11 cellular contexts compared by ENCODE assay signal in genomic region chr9:109639666-109640231, GRCh38.
DNase-seq lines count a peak whose midpoint lies in the region; ATAC-seq, FAIRE-seq and TF ChIP-seq lines count a peak whose summit lies in the region.
"Had no signal": no experiment of that assay in that cellular context is flagged by ENCODE, and none has a peak within 500 bp of the region (broad histone marks: within the 10 kb centered on the region; RNA-seq: fewer than 3 reads in every experiment).

No MANE protein-coding gene starts in this region.

- peaks cover 0 to 8% of the 10 kb centered on the region in 2 donors for H3K4me1 ChIP-seq in breast epithelium
- H3K4me1 ChIP-seq in thoracic aorta (ENCODE audit: control insufficient read depth in 1 of 2, low read depth in 2 of 2), result peaks cover 2 to 16% of the 10 kb centered on the region in 2 donors

- H3K27me3 ChIP-seq in breast epithelium (peaks cover 0 to 39% of the 10 kb centered on the region in 2 donors), layer of hippocampus (ENCODE audit: control insufficient read depth, insufficient read depth, low read length) (peaks cover 4% of the 10 kb centered on the region), thoracic aorta (replicated peaks; ENCODE audit: insufficient read depth) (no peaks in the 10 kb centered on the region)

- no peaks in the 10 kb centered on the region for H3K36me3 ChIP-seq in breast epithelium
- no peaks in the 10 kb centered on the region for H3K36me3 ChIP-seq in thoracic aorta

- H3K4me3 ChIP-seq in breast epithelium, result peak overlapping the region; percentile 41 to 58 (median 48)
- peak overlapping the region; percentile 87 for H3K4me3 ChIP-seq in thoracic aorta

- H3K9me3 ChIP-seq in breast epithelium (no peaks in the 10 kb centered on the region), thoracic aorta (no peaks in the 10 kb centered on the region)

- DNase-seq in NCI-H748 (lab: John Stamatoyannopoulos, UW; ENCODE audit: unreplicated experiment) (peak; percentile 55), NCI-H748 treated with DMSO at 0.1 percent for 48 hours (lab: John Stamatoyannopoulos, UW) (no peak), breast epithelium (ENCODE audit: low spot score in 2 of 2) (no peak), thoracic aorta (ENCODE audit: low spot score) (no peak), urothelium cell line (ENCODE audit: low spot score) (no peak), cerebellar cortex (ENCODE audit: low spot score) (no peak)
- DNase-seq: effector CD8-positive, alpha-beta T cell; stimulated activated CD4-positive, alpha-beta T cell treated with anti-CD3 and anti-CD28 coated beads, Interleukin-4, amount 100 ng/mL, for 24 hours had no signal

- ATAC-seq in thoracic aorta (ENCODE audit: insufficient number of reproducible peaks, low FRiP score, low read depth), result no peak
- ATAC-seq in HG02798 (IDR thresholded peaks at IDR 0.05; ENCODE audit: poor library complexity, unreplicated experiment), result no peak

- H3K27ac ChIP-seq in breast epithelium, result no peak overlapping the region
- H3K27ac ChIP-seq in layer of hippocampus (ENCODE audit: low read depth, low read length), result peak overlapping the region; percentile 89
- H3K27ac ChIP-seq in thoracic aorta, result no peak overlapping the region
- H3K27ac ChIP-seq: C4-2B had no signal

- FAIRE-seq in urothelium cell line (lab: Jason Lieb, UNC), result no peak

- TF ChIP-seq CTCF in breast epithelium (IDR thresholded peaks at IDR 0.05) (no peak), thoracic aorta (IDR thresholded peaks at IDR 0.05) (no peak)

- TF ChIP-seq POLR2A in breast epithelium (IDR thresholded peaks at IDR 0.05), result no peak

- intact Hi-C loops in breast epithelium (cut with DNase I; ENCODE audit: low total_unique reads), result no loop called here
